ENCODE assay signal across 18 cellular contexts in the genomic region with DNA sequence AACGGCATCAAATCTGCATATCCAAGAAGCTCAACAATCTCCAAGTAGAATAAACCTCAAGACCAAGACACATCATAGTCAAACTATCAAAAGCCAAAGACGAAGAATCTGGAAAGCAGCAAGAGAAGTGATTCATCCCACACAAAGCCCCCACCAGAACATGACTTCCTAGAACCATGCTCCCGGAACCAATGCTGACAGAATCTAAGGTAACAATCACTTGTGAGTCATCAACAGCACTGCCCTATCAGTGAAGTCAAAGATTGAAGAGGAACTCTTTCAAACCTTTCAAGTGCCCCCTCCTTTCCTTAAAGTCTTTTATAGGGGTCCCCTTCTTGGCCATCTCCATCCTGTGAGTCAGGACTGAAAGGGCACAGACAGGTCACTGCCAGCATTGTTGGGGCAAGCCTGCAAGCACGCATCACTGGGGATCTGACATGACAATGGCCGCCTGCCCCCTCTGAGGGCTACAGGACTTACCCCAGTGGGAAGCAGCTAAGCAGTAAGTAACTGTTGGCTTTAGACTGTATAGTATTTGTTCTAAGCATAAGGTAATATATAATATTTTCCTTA. TPM values are rescaled to one million over a fixed set of nuclear protein-coding genes. Genes with fewer than 3 reads are reported as not detected.
DNase-seq lines count a peak whose midpoint lies in the region; ATAC-seq, FAIRE-seq and TF ChIP-seq lines count a peak whose summit lies in the region.
"Had no signal": no experiment of that assay in that cellular context is flagged by ENCODE, and none has a peak within 500 bp of the region (broad histone marks: within the 10 kb centered on the region; RNA-seq: fewer than 3 reads in every experiment).

A gene (plus strand): TSS at position 242 of the 573 bp plus-strand sequence. CDS start 3,443 bp downstream, outside the sequence.

- ATAC-seq in GM21786 (IDR thresholded peaks at IDR 0.05; ENCODE audit: unreplicated experiment), result no peak
- ATAC-seq: heart left ventricle had no signal

- intact Hi-C loops in activated CD4-positive, alpha-beta memory T cell treated with anti-CD3 and anti-CD28 coated beads for 36 hours (cut with micrococcal nuclease), result no loop called here

- H3K4me3 ChIP-seq in NB4 (ENCODE audit: low read depth, low read length) (no peak within 1 kb of the TSS), astrocyte (ENCODE audit: insufficient read depth, low read depth, low read length) (no peak within 1 kb of the TSS), skeletal muscle cell (ENCODE audit: low read depth, low read length) (no peak within 1 kb of the TSS)
- H3K4me3 ChIP-seq: heart left ventricle, ovary, thyroid gland had no signal

- no peaks in the 10 kb centered on the region for H3K4me1 ChIP-seq in astrocyte (ENCODE audit: insufficient read depth, low read length)
- H3K4me1 ChIP-seq: heart left ventricle, thyroid gland had no signal

- peak; percentile 54 for FAIRE-seq in astrocyte (lab: Jason Lieb, UNC)

- no peak within 1 kb of the TSS for H3K4me2 ChIP-seq in astrocyte (ENCODE audit: low read length)

- H4K20me1 ChIP-seq in astrocyte (ENCODE audit: insufficient read depth, low read length), result no peaks in the 10 kb centered on the region

- no peak within 1 kb of the TSS for H3K27ac Mint-ChIP-seq in activated CD4-positive, alpha-beta memory T cell treated with anti-CD3 and anti-CD28 coated beads for 36 hours
- H3K27ac Mint-ChIP-seq in activated CD4-positive, alpha-beta memory T cell treated with anti-CD3 and anti-CD28 coated beads, Interleukin-2, amount 10 ng/mL, durations not matched to agents 7 days and 5 days, result no peak within 1 kb of the TSS
- peak within 1 kb of the TSS; percentile 16 for H3K27ac Mint-ChIP-seq in astrocyte (ENCODE audit: unreplicated experiment)
- H3K27ac Mint-ChIP-seq: activated T-helper 1 cell treated with anti-CD3 and anti-CD28 coated beads, Interleukin-12 subunit alpha, Interleukin-12 subunit beta, Interleukin-2, Interleukin-4 antibody, amounts not matched to agents 30 ng/mL and 10 ng/mL and 1 ng/mL, durations not matched to agents 14 hours and 24 hours and 36 hours; dendritic cell treated with granulocyte-macrophage colony-stimulating factor and Interleukin-4, amounts not matched to agents 40 ng/mL and 50 ng/mL, for 4 days had no signal

- DNase-seq in activated CD4-positive, alpha-beta memory T cell treated with anti-CD3 and anti-CD28 coated beads for 36 hours, result peak; percentile 55
- no peak for DNase-seq in activated CD4-positive, alpha-beta memory T cell treated with anti-CD3 and anti-CD28 coated beads, Interleukin-2, amount 10 ng/mL, durations not matched to agents 7 days and 5 days
- DNase-seq in NB4 (ENCODE audit: low read depth) (peak; percentile 29), astrocyte (ENCODE audit: low read depth) (peak; percentile 59), skeletal muscle cell (ENCODE audit: low read depth) (peak; percentile 5), amygdala (lab: John Stamatoyannopoulos, UW) (no peak), anterior cingulate cortex (lab: John Stamatoyannopoulos, UW) (no peak)
- DNase-seq: GF-D8; heart left ventricle; NCI-H1694; NK-92 treated with Interleukin-12 subunit alpha and Interleukin-12 subunit beta, amount 100 ng/mL, for 24 hours; ovary; thyroid gland had no signal

- no peak for TF ChIP-seq CTCF in NB4 (IDR thresholded peaks at IDR 0.05; ENCODE audit: low read depth, low read length)
- TF ChIP-seq CTCF in astrocyte (IDR thresholded peaks at IDR 0.05; ENCODE audit: insufficient read depth, low read depth, low read length), result no peak

- no peaks in the 10 kb centered on the region for H3K9me3 ChIP-seq in astrocyte (ENCODE audit: insufficient read depth, low read depth, low read length)
- H3K9me3 ChIP-seq: heart left ventricle, ovary, thyroid gland had no signal

- CTCF ChIA-PET in activated CD4-positive, alpha-beta memory T cell treated with anti-CD3 and anti-CD28 coated beads for 36 hours (lab: Charles Lee), result interaction anchor here (0.9 to 1.2 kb wide), 3 partner anchors 9 to 588 kb away, joined by 3 to 5 read pairs (median 4); a partner anchor contains a TSS
- CTCF ChIA-PET in activated CD4-positive, alpha-beta memory T cell treated with anti-CD3 and anti-CD28 coated beads, Interleukin-2, amount 10 ng/mL, durations not matched to agents 7 days and 5 days (lab: Charles Lee), result interaction anchor here (0.7 to 1.1 kb wide), 3 partner anchors 11 to 268 kb away, joined by 3 read pairs; no protein-coding TSS in a partner anchor

- no peaks in the 10 kb centered on the region for H3K36me3 ChIP-seq in astrocyte (ENCODE audit: insufficient read depth, low read length)
- H3K36me3 ChIP-seq: heart left ventricle, ovary, thyroid gland had no signal

- TF ChIP-seq POLR2A in NB4 (IDR thresholded peaks at IDR 0.05; ENCODE audit: extremely low read depth, insufficient read length), result no peak

- POLR2A ChIA-PET in activated CD4-positive, alpha-beta memory T cell treated with anti-CD3 and anti-CD28 coated beads for 36 hours (lab: Charles Lee), result no interaction called here
- POLR2A ChIA-PET in activated CD4-positive, alpha-beta memory T cell treated with anti-CD3 and anti-CD28 coated beads, Interleukin-2, amount 10 ng/mL, durations not matched to agents 7 days and 5 days (lab: Charles Lee), result no interaction called here

- H3K79me2 ChIP-seq in astrocyte (ENCODE audit: insufficient read depth, low read length), result no peaks in the 10 kb centered on the region

- peak within 1 kb of the TSS; percentile 29 for H2AFZ ChIP-seq in astrocyte (ENCODE audit: low read depth, low read length)

- H3K4me3 Mint-ChIP-seq in activated CD4-positive, alpha-beta memory T cell treated with anti-CD3 and anti-CD28 coated beads for 36 hours, result no peak within 1 kb of the TSS
- H3K4me3 Mint-ChIP-seq in activated CD4-positive, alpha-beta memory T cell treated with anti-CD3 and anti-CD28 coated beads, Interleukin-2, amount 10 ng/mL, durations not matched to agents 7 days and 5 days, result no peak within 1 kb of the TSS
- H3K4me3 Mint-ChIP-seq in astrocyte (ENCODE audit: unreplicated experiment), result no peak within 1 kb of the TSS
- H3K4me3 Mint-ChIP-seq: activated T-helper 1 cell treated with anti-CD3 and anti-CD28 coated beads, Interleukin-12 subunit alpha, Interleukin-12 subunit beta, Interleukin-2, Interleukin-4 antibody, amounts not matched to agents 30 ng/mL and 10 ng/mL and 1 ng/mL, durations not matched to agents 14 hours and 24 hours and 36 hours; dendritic cell treated with granulocyte-macrophage colony-stimulating factor and Interleukin-4, amounts not matched to agents 40 ng/mL and 50 ng/mL, for 4 days had no signal

- H3K36me3 Mint-ChIP-seq in activated CD4-positive, alpha-beta memory T cell treated with anti-CD3 and anti-CD28 coated beads for 36 hours, result no peaks in the 10 kb centered on the region
- no peaks in the 10 kb centered on the region for H3K36me3 Mint-ChIP-seq in activated CD4-positive, alpha-beta memory T cell treated with anti-CD3 and anti-CD28 coated beads, Interleukin-2, amount 10 ng/mL, durations not matched to agents 7 days and 5 days (ENCODE audit: low read depth)
- peaks cover 2% of the 10 kb centered on the region for H3K36me3 Mint-ChIP-seq in astrocyte (ENCODE audit: low read depth, unreplicated experiment)

- H3K27ac ChIP-seq in astrocyte (ENCODE audit: low read depth, low read length), result no peak within 1 kb of the TSS
- H3K27ac ChIP-seq: heart left ventricle, ovary, thyroid gland had no signal

- H3K9me3 Mint-ChIP-seq in activated CD4-positive, alpha-beta memory T cell treated with anti-CD3 and anti-CD28 coated beads for 36 hours, result no peaks in the 10 kb centered on the region
- no peaks in the 10 kb centered on the region for H3K9me3 Mint-ChIP-seq in activated CD4-positive, alpha-beta memory T cell treated with anti-CD3 and anti-CD28 coated beads, Interleukin-2, amount 10 ng/mL, durations not matched to agents 7 days and 5 days
- H3K9me3 Mint-ChIP-seq in astrocyte (ENCODE audit: unreplicated experiment), result peaks cover 2% of the 10 kb centered on the region
- H3K9me3 Mint-ChIP-seq: activated T-helper 1 cell treated with anti-CD3 and anti-CD28 coated beads, Interleukin-12 subunit alpha, Interleukin-12 subunit beta, Interleukin-2, Interleukin-4 antibody, amounts not matched to agents 30 ng/mL and 10 ng/mL and 1 ng/mL, durations not matched to agents 14 hours and 24 hours and 36 hours; dendritic cell treated with granulocyte-macrophage colony-stimulating factor and Interleukin-4, amounts not matched to agents 40 ng/mL and 50 ng/mL, for 4 days had no signal

- H3K9ac ChIP-seq in astrocyte (ENCODE audit: low read length), result no peak within 1 kb of the TSS

- H3K27me3 ChIP-seq in astrocyte (ENCODE audit: insufficient read depth, low read length), result no peaks in the 10 kb centered on the region
- H3K27me3 ChIP-seq: heart left ventricle, ovary, thyroid gland had no signal

- peaks cover 13% of the 10 kb centered on the region for H3K4me1 Mint-ChIP-seq in activated CD4-positive, alpha-beta memory T cell treated with anti-CD3 and anti-CD28 coated beads for 36 hours (ENCODE audit: low read depth)
- H3K4me1 Mint-ChIP-seq in activated CD4-positive, alpha-beta memory T cell treated with anti-CD3 and anti-CD28 coated beads, Interleukin-2, amount 10 ng/mL, durations not matched to agents 7 days and 5 days, result peaks cover 20% of the 10 kb centered on the region
- H3K4me1 Mint-ChIP-seq in astrocyte (ENCODE audit: low read depth, unreplicated experiment), result peaks cover 6% of the 10 kb centered on the region

- peaks cover 6% of the 10 kb centered on the region for H3K27me3 Mint-ChIP-seq in activated CD4-positive, alpha-beta memory T cell treated with anti-CD3 and anti-CD28 coated beads for 36 hours
- H3K27me3 Mint-ChIP-seq in activated CD4-positive, alpha-beta memory T cell treated with anti-CD3 and anti-CD28 coated beads, Interleukin-2, amount 10 ng/mL, durations not matched to agents 7 days and 5 days, result peaks cover 3% of the 10 kb centered on the region
- H3K27me3 Mint-ChIP-seq in astrocyte (ENCODE audit: low read depth, unreplicated experiment), result no peaks in the 10 kb centered on the region

RNA-seq across cellular contexts. Expression of the gene that starts here (rescaled TPM):
- total RNA-seq in activated CD4-positive, alpha-beta memory T cell treated with anti-CD3 and anti-CD28 coated beads for 36 hours, result not detected
- not detected for total RNA-seq in activated CD4-positive, alpha-beta memory T cell treated with anti-CD3 and anti-CD28 coated beads, Interleukin-2, amount 10 ng/mL, durations not matched to agents 7 days and 5 days
- total RNA-seq in astrocyte, result not detected in 2 replicates
- total RNA-seq: activated T-helper 1 cell treated with anti-CD3 and anti-CD28 coated beads, Interleukin-12 subunit alpha, Interleukin-12 subunit beta, Interleukin-2, Interleukin-4 antibody, amounts not matched to agents 30 ng/mL and 10 ng/mL and 1 ng/mL, durations not matched to agents 14 hours and 24 hours and 36 hours; heart left ventricle; liver; ovary; T-helper 2 cell treated with Interferon-gamma antibody and Interleukin-4, amounts not matched to agents 100 ng/mL and 5 ng/mL, for 36 hours had no signal

Comparison
In these comparisons a context has a peak if more than half of its experiments do, and no peak if none do; other contexts are left out.
1. Peak in DNase-seq in activated CD4-positive, alpha-beta memory T cell treated with anti-CD3 and anti-CD28 coated beads for 36 hours; RNA of the gene not detected or under 1 TPM.
2. Peak in DNase-seq in astrocyte; RNA of the gene not detected or under 1 TPM.
3. DNase-seq: peak in NB4 (single experiment) and skeletal muscle cell (single experiment); none in activated CD4-positive, alpha-beta memory T cell treated with anti-CD3 and anti-CD28 coated beads, Interleukin-2, amount 10 ng/mL, durations not matched to agents 7 days and 5 days (single experiment), amygdala (0 of 56) and anterior cingulate cortex (0 of 58).